14 cellular contexts compared by ENCODE assay signal in the genomic region with DNA sequence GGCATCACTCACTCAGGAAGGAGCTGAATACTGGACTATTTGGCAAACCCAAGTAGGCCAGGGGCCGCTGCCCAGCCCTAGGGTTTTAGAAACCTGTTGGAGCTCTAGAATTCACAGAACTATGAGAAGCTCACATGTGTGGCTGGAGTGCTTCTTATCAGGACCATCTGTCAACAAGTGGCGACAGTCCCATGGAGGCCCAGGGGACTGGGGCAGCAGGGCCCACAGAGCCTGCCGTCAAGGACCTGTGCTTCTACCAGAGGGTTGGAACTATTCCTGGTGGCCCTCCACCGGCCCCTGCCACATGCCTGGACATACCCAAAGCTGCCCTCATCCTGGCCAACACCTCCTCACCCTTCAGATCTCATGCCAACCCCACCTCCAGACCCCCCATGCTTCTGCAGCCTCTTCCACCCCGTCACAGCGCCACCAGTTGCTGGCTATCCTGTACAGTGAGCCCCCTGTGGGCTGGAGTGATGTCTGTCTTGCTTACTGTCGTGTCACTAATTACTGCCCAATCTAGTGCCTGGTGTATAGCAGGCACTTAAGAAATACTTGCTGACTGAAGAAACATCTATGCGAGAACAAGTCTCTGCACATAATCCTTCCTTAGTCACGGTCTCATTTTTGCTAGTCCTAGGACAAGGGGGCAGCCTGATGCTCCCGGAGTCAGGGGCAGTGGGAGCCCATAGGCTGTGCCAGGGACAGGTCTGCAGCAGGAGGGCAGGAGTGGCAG. TPM values are rescaled to one million over a fixed set of nuclear protein-coding genes. Genes with fewer than 3 reads are reported as not detected.
DNase-seq lines count a peak whose midpoint lies in the region; TF ChIP-seq lines count a peak whose summit lies in the region.
"Had no signal": no experiment of that assay in that cellular context is flagged by ENCODE, and none has a peak within 500 bp of the region (broad histone marks: within the 10 kb centered on the region; RNA-seq: fewer than 3 reads in every experiment).

No MANE protein-coding gene starts in this region.

- peak; percentile 47 to 79 for DNase-seq in T47D (ENCODE audit: low read depth in 1 of 2, low spot score in 1 of 2)
- DNase-seq in MCF 10A (ENCODE audit: unreplicated experiment): no peak
- no peak for DNase-seq in left ventricle myocardium inferior
- DNase-seq in thyroid gland: peak; percentile 74 to 79
- DNase-seq in stimulated activated CD4-positive, alpha-beta T cell treated with anti-CD3 and anti-CD28 coated beads, Interleukin-4, amount 100 ng/mL, for 24 hours: no peak
- DNase-seq in Kasumi-1 (lab: John Stamatoyannopoulos, UW): no peak
- no peak for DNase-seq in NCI-H2081 treated with DMSO at 0.1 percent for 48 hours (lab: John Stamatoyannopoulos, UW)
- DNase-seq: activated gamma-delta T cell treated with Interleukin-2 at 50 U/mL for 16 hours; colonic mucosa; retina; stimulated activated CD4-positive, alpha-beta T cell treated with anti-CD3 and anti-CD28 coated beads, Interleukin-2, amount 100 ng/mL, for 48 hours; stimulated activated naive CD4-positive, alpha-beta T cell had no signal

- intact Hi-C loops in MCF 10A (cut with micrococcal nuclease) (no loop called here), left ventricle myocardium inferior (cut with micrococcal nuclease) (no loop called here), thyroid gland (cut with DNase I) (no loop called here)

- 32 to 36% methylated on average over 8 to 9 of the region's 10 CpGs for WGBS in thyroid gland, 2 donors

- peaks cover 65% of the 10 kb centered on the region for H3K36me3 Mint-ChIP-seq in MCF 10A (ENCODE audit: insufficient read depth, unreplicated experiment)

- no peaks in the 10 kb centered on the region for H3K27me3 Mint-ChIP-seq in MCF 10A (ENCODE audit: insufficient read depth, unreplicated experiment)

- CTCF ChIA-PET in MCF 10A (lab: Yijun Ruan, JAX): no interaction called here

- in situ Hi-C loops in T47D (cut with HindIII; ENCODE audit: low pct_unique_long_range_greater_than_20kb, low sequenced_read_pairs): no loop called here

- H3K4me1 ChIP-seq in left ventricle myocardium inferior (peaks cover 56% of the 10 kb centered on the region), thyroid gland (peaks cover 20 to 30% of the 10 kb centered on the region in 2 donors)
- H3K4me1 ChIP-seq: colonic mucosa had no signal

- no peak overlapping the region for H3K4me3 ChIP-seq in left ventricle myocardium inferior
- no peak overlapping the region for H3K4me3 ChIP-seq in thyroid gland (replicated peaks in 1 of 3)
- H3K4me3 ChIP-seq: colonic mucosa had no signal

- H3K9me3 ChIP-seq in left ventricle myocardium inferior (replicated peaks): no peaks in the 10 kb centered on the region
- H3K9me3 ChIP-seq in thyroid gland: no peaks in the 10 kb centered on the region
- H3K9me3 ChIP-seq: colonic mucosa had no signal

- H3K27ac ChIP-seq in VCaP: peak overlapping the region; percentile 87
- H3K27ac ChIP-seq in left ventricle myocardium inferior (replicated peaks): peak overlapping the region; percentile 78
- H3K27ac ChIP-seq in thyroid gland: peak overlapping the region; percentile 1 to 57 (median 35)
- H3K27ac ChIP-seq: colonic mucosa had no signal

- H3K27ac Mint-ChIP-seq in MCF 10A (ENCODE audit: low read depth, unreplicated experiment): no peak overlapping the region
- H3K27ac Mint-ChIP-seq: T-helper 2 cell treated with Interferon-gamma antibody and Interleukin-4, amounts not matched to agents 5 μg/mL and 100 μg/mL, for 36 hours had no signal

- H3K4me1 Mint-ChIP-seq in MCF 10A (ENCODE audit: insufficient read depth, unreplicated experiment): peaks cover 29% of the 10 kb centered on the region

- no peaks in the 10 kb centered on the region for H3K27me3 ChIP-seq in left ventricle myocardium inferior (ENCODE audit: low read depth)
- no peaks in the 10 kb centered on the region for H3K27me3 ChIP-seq in thyroid gland
- H3K27me3 ChIP-seq: colonic mucosa had no signal

- POLR2A ChIA-PET in MCF 10A (lab: Yijun Ruan, JAX): interaction anchor here (0.5 to 0.6 kb wide), 2 partner anchors 25 to 263 kb away, joined by 3 read pairs; no protein-coding TSS in a partner anchor

- BruUV-seq in MCF 10A (replicated peaks; lab: Mats Ljungman, UMichigan): no TSS peak

- H3K4me3 Mint-ChIP-seq in MCF 10A (ENCODE audit: unreplicated experiment): no peak overlapping the region
- H3K4me3 Mint-ChIP-seq: T-helper 2 cell treated with Interferon-gamma antibody and Interleukin-4, amounts not matched to agents 5 μg/mL and 100 μg/mL, for 36 hours had no signal

- no peak for TF ChIP-seq CTCF in MCF 10A (IDR thresholded peaks at IDR 0.05; ENCODE audit: unreplicated experiment)
- no peak for TF ChIP-seq CTCF in VCaP (conservative IDR thresholded peaks at IDR 0.05)
- TF ChIP-seq CTCF in left ventricle myocardium inferior (IDR thresholded peaks at IDR 0.05; ENCODE audit: borderline replicate concordance): no peak
- no peak for TF ChIP-seq CTCF in thyroid gland (IDR thresholded peaks at IDR 0.05)

- H3K36me3 ChIP-seq in left ventricle myocardium inferior (peaks cover 79% of the 10 kb centered on the region), thyroid gland (peaks cover 33 to 41% of the 10 kb centered on the region in 2 donors)

- H3K9me3 Mint-ChIP-seq in MCF 10A (ENCODE audit: unreplicated experiment): no peaks in the 10 kb centered on the region
- H3K9me3 Mint-ChIP-seq: T-helper 2 cell treated with Interferon-gamma antibody and Interleukin-4, amounts not matched to agents 5 μg/mL and 100 μg/mL, for 36 hours had no signal

- no peak for TF ChIP-seq POLR2A in thyroid gland (IDR thresholded peaks at IDR 0.05)

RNA-seq across cellular contexts. Expression of a gene that starts 27.2 kb away (rescaled TPM):
- total RNA-seq in MCF 10A (2022) (0.52 and 0.82 TPM in 2 replicates), left ventricle myocardium inferior (1.4 TPM), thyroid gland (1 to 10 TPM in 1 of 4 donors, under 1 TPM in 1, not detected in 2; 0.67 to 1.7 TPM)

RNA-seq across cellular contexts. Expression of a gene that starts 36.3 kb away (rescaled TPM):
- total RNA-seq in MCF 10A (2022): 15.3 and 17.2 TPM in 2 replicates
- 22.4 TPM for total RNA-seq in left ventricle myocardium inferior
- 10 to 100 TPM in 3 of 4 donors, 1 to 10 TPM in 1; 9.3 to 22.2 (median 15.7) TPM for total RNA-seq in thyroid gland

RNA-seq across cellular contexts. Expression of a gene that starts 45.6 kb away (rescaled TPM):
- total RNA-seq in MCF 10A (2022) (67.3 and 69.5 TPM in 2 replicates), left ventricle myocardium inferior (28.2 TPM), thyroid gland (100 to 1,000 TPM in 1 of 4 donors, 10 to 100 TPM in 3; 45.0 to 103 (median 91.4) TPM)

Comparison
In these comparisons a context has a peak if more than half of its experiments do, and no peak if none do; other contexts are left out.
1. DNase-seq: peak in T47D (2 of 2) and thyroid gland (2 of 2); none in MCF 10A (single experiment), left ventricle myocardium inferior (single experiment), stimulated activated CD4-positive, alpha-beta T cell treated with anti-CD3 and anti-CD28 coated beads, Interleukin-4, amount 100 ng/mL, for 24 hours (single experiment), Kasumi-1 (0 of 2) and NCI-H2081 treated with DMSO at 0.1 percent for 48 hours (single experiment).
2. H3K27ac ChIP-seq: peak in every context shown above with its lines; median percentile 87 in VCaP; 78 in left ventricle myocardium inferior; 35 in thyroid gland.